Comparison of ENCODE assay signal across 8 cellular contexts in the genomic region with DNA sequence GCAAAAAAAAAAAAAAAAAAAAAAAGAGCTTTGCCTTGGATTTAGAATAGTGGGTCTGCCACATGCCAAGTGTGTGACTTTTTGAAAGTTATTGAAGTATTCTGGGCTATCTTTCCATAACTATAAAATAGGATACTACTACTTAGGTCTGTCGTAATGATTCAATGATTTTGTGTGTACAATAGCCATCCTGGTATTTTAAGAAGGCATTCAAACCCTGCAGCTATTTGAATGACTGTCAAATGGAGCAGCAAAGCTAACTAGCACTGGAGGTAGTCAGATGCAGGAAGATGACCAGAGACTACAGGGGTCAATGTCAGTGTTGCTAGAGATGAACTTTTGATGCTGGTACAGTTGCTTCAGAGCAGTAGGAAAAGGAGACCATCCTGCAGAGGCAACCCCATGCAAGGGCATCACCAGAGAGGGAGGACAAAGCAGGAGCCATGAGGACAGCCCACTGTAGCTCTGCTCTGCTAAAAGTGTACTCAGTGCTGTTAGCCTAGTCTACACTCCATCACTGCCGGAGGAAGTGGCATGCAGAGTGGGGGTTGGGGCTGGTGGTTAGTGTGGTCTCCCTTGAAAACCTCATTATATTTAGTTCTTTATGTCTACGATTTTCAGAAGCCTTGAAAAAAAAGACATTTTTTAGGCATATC. TPM values are rescaled to one million over a fixed set of nuclear protein-coding genes. Genes with fewer than 3 reads are reported as not detected.
DNase-seq lines count a peak whose midpoint lies in the region; ATAC-seq, FAIRE-seq and TF ChIP-seq lines count a peak whose summit lies in the region.

No MANE protein-coding gene starts in this region.

- H3K4me1 Mint-ChIP-seq in CD4-positive, alpha-beta memory T cell: peaks cover 50 to 95% (median 77%) of the 10 kb centered on the region in 4 donors

- TF ChIP-seq POLR2A in H54 (IDR thresholded peaks at IDR 0.05; ENCODE audit: low read depth, low read length): no peak

- peaks cover 0 to 8% of the 10 kb centered on the region in 2 donors for H3K36me3 Mint-ChIP-seq in CD4-positive, alpha-beta memory T cell

- peak overlapping the region; percentile 70 to 87 (median 74) for H3K4me3 Mint-ChIP-seq in CD4-positive, alpha-beta memory T cell

- peaks cover 0 to 2% (median 0%) of the 10 kb centered on the region in 8 donors for H3K9me3 Mint-ChIP-seq in CD4-positive, alpha-beta memory T cell

- peak; percentile 47 for ATAC-seq in GM21360 (IDR thresholded peaks at IDR 0.05; ENCODE audit: unreplicated experiment)

- peak overlapping the region; percentile 70 for H3K27ac ChIP-seq in CD4-positive, alpha-beta memory T cell (ENCODE audit: low read depth, low read length)
- H3K27ac ChIP-seq in HL-60 (replicated peaks) (peak overlapping the region; percentile 91), thymus (ENCODE audit: low read depth) (peak overlapping the region; percentile 87), RWPE1 (no peak overlapping the region)

- peak overlapping the region; percentile 87 to 97 (median 93) for H3K27ac Mint-ChIP-seq in CD4-positive, alpha-beta memory T cell

- 35% methylated on average over 3 of the region's 3 CpGs for WGBS in thymus

- POLR2A ChIA-PET in CD4-positive, alpha-beta memory T cell (lab: Charles Lee; ENCODE audit: partially characterized antibody): interaction anchor here (0.8 to 8.8 kb wide), 15 partner anchors 9 to 1000 kb away, joined by 3 to 192 read pairs (median 7); a partner anchor contains a TSS
- POLR2A ChIA-PET in RWPE1 (lab: Yijun Ruan, JAX; ENCODE audit: low non-redundant PET): interaction anchor here (0.6 kb wide), 1 partner anchor 31 kb away, joined by 3 read pairs; no protein-coding TSS in a partner anchor

- intact Hi-C loops in CD4-positive, alpha-beta memory T cell (cut with micrococcal nuclease): loop anchor here (1.0 to 5.0 kb wide), 4 partner anchors 13 to 66 kb away; a partner anchor contains a TSS

- H3K4me3 ChIP-seq in CD4-positive, alpha-beta memory T cell (ENCODE audit: low read length in 2 of 2): peak overlapping the region; percentile 1 to 36
- H3K4me3 ChIP-seq in HL-60 (replicated peaks; ENCODE audit: insufficient read depth, low read length) (no peak overlapping the region), thymus (ENCODE audit: low read length) (no peak overlapping the region)

- no peaks in the 10 kb centered on the region for H3K27me3 ChIP-seq in CD4-positive, alpha-beta memory T cell (ENCODE audit: insufficient read depth, low read length)
- no peaks in the 10 kb centered on the region for H3K27me3 ChIP-seq in HL-60 (ENCODE audit: insufficient read depth, poor library complexity, severe bottlenecking)
- H3K27me3 ChIP-seq in thymus (ENCODE audit: control insufficient read depth, insufficient read depth): no peaks in the 10 kb centered on the region

- peak; percentile 83 to 89 (median 85) for DNase-seq in CD4-positive, alpha-beta memory T cell
- DNase-seq in HL-60 (ENCODE audit: low read depth in 1 of 2, low spot score in 1 of 2): peak in 1 of 2 experiments; percentile 86
- DNase-seq in activated CD8-positive, alpha-beta memory T cell treated with anti-CD3 and anti-CD28 coated beads, Interleukin-2, amount 50 U/mL, for 1 hour (ENCODE audit: extremely low read depth): peak; percentile 57
- DNase-seq in mucosa of gallbladder (ENCODE audit: low spot score): peak; percentile 65
- no peak for DNase-seq in H54 (ENCODE audit: insufficient read length, low spot score)
- no peak for DNase-seq in RWPE1 (ENCODE audit: low spot score)

- CTCF ChIA-PET in CD4-positive, alpha-beta memory T cell (lab: Charles Lee; ENCODE audit: partially characterized antibody): interaction anchor here (0.6 to 3.5 kb wide), 6 partner anchors 9 to 71 kb away, joined by 3 to 15 read pairs (median 4); a partner anchor contains a TSS
- CTCF ChIA-PET in RWPE1 (lab: Yijun Ruan, JAX): interaction anchor here (1.0 kb wide), 1 partner anchor 510 kb away, joined by 4 read pairs; no protein-coding TSS in a partner anchor

- H3K27me3 Mint-ChIP-seq in CD4-positive, alpha-beta memory T cell: no peaks in the 10 kb centered on the region

- TF ChIP-seq CTCF in HL-60 (IDR thresholded peaks at IDR 0.05; ENCODE audit: insufficient read depth, low read length) (no peak), RWPE1 (conservative IDR thresholded peaks at IDR 0.05; ENCODE audit: low read depth) (no peak)

- no peaks in the 10 kb centered on the region for H3K9me3 ChIP-seq in CD4-positive, alpha-beta memory T cell (ENCODE audit: control insufficient read depth in 1 of 2, low read length in 2 of 2)
- no peaks in the 10 kb centered on the region for H3K9me3 ChIP-seq in thymus (ENCODE audit: control insufficient read depth)

- H3K36me3 ChIP-seq in CD4-positive, alpha-beta memory T cell (ENCODE audit: insufficient read depth, low read length): no peaks in the 10 kb centered on the region
- H3K36me3 ChIP-seq in thymus (ENCODE audit: control insufficient read depth, insufficient read depth): no peaks in the 10 kb centered on the region

- FAIRE-seq in H54 (lab: Jason Lieb, UNC): no peak

- H3K4me1 ChIP-seq in CD4-positive, alpha-beta memory T cell (ENCODE audit: insufficient read depth, low read length): peaks cover 88% of the 10 kb centered on the region
- H3K4me1 ChIP-seq in thymus (ENCODE audit: control insufficient read depth, insufficient read depth, low read length): peaks cover 11% of the 10 kb centered on the region

RNA-seq across cellular contexts. Expression of a gene that starts 29.0 kb away (rescaled TPM):
- 1 to 10 TPM; 3.8 to 4.1 TPM for total RNA-seq in CD4-positive, alpha-beta memory T cell
- 1 to 10 TPM; 4.5 to 9.9 TPM for polyA plus RNA-seq in CD4-positive, alpha-beta memory T cell
- 9.2 TPM for total RNA-seq in mucosa of gallbladder
- 11.3 TPM for polyA plus RNA-seq in thymus

Comparison
In these comparisons a context has a peak if more than half of its experiments do, and no peak if none do; other contexts are left out.
1. DNase-seq: peak in CD4-positive, alpha-beta memory T cell (5 of 5), activated CD8-positive, alpha-beta memory T cell treated with anti-CD3 and anti-CD28 coated beads, Interleukin-2, amount 50 U/mL, for 1 hour (single experiment) and mucosa of gallbladder (single experiment); none in H54 (single experiment) and RWPE1 (single experiment).
2. H3K4me3 ChIP-seq: peak in CD4-positive, alpha-beta memory T cell (2 of 2); none in HL-60 (single experiment) and thymus (single experiment).